Comparison of ENCODE assay signal across 2 cellular contexts in the genomic region with DNA sequence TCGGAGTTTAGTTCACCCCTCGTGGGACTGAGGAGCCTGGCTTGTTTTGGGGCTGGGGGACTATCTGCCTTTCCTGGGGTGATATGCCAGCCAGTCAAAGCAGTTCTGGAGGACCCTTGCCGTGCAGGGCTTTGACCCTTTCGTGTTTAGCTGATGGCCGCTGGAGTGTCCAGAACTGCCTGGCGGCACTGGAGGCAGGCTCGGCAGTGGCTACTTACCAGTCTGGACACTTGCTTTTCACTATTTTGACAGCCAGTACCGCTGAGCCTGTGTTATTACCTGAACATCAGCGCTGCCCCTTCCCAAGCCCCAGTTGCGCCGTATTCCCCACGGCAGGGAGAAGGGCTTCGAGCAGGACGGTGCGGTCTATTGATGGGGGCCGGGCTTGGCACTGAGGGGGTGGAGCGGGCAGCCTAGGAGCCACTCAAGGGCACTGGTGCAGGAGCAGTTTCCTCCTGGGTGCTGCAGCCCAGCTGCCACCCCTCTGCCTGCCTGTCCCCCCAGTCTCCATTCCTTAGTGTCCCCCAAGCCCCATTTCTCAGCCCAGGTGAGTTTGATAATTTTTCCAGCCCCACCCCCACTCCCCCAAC.
TF ChIP-seq lines count a peak whose summit lies in the region.

No MANE protein-coding gene starts in this region.

TF ChIP-seq in A549, 52 proteins besides CTCF, POLR2A, EP300 and RAD21:
- no peak for TF ChIP-seq RFX5 (IDR thresholded peaks at IDR 0.05)
- TF ChIP-seq, protein P1, sequence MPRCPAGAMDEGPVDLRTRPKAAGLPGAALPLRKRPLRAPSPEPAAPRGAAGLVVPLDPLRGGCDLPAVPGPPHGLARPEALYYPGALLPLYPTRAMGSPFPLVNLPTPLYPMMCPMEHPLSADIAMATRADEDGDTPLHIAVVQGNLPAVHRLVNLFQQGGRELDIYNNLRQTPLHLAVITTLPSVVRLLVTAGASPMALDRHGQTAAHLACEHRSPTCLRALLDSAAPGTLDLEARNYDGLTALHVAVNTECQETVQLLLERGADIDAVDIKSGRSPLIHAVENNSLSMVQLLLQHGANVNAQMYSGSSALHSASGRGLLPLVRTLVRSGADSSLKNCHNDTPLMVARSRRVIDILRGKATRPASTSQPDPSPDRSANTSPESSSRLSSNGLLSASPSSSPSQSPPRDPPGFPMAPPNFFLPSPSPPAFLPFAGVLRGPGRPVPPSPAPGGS (IDR thresholded peaks at IDR 0.05) = no peak
- TF ChIP-seq CBX2 (IDR thresholded peaks at IDR 0.05; ENCODE audit: borderline replicate concordance, low read depth) = no peak

TF ChIP-seq in HepG2, 621 proteins besides CTCF, POLR2A, EP300 and RAD21:
- TF ChIP-seq U2AF1 (optimal IDR thresholded peaks at IDR 0.05; ENCODE audit: low read depth, low read length) = no peak
- peak; percentile 11 for TF ChIP-seq HNRNPLL (IDR thresholded peaks at IDR 0.05; ENCODE audit: low read depth, low read length, poor library complexity, severe bottlenecking)
- TF ChIP-seq, protein P2, sequence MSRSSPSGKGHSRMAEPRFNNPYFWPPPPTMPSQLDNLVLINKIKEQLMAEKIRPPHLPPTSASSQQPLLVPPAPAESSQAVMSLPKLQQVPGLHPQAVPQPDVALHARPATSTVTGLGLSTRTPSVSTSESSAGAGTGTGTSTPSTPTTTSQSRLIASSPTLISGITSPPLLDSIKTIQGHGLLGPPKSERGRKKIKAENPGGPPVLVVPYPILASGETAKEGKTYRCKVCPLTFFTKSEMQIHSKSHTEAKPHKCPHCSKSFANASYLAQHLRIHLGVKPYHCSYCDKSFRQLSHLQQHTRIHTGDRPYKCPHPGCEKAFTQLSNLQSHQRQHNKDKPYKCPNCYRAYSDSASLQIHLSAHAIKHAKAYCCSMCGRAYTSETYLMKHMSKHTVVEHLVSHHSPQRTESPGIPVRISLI (CRISPR knock-in tag; IDR thresholded peaks at IDR 0.05; ENCODE audit: borderline replicate concordance) = no peak
